1 cellular context compared by ENCODE assay signal in genomic region chr21:35321322-35322200, GRCh38.
TF ChIP-seq lines count a peak whose summit lies in the region.

No MANE protein-coding gene starts in this region.

TF ChIP-seq in WTC11, 78 proteins besides CTCF, POLR2A, EP300 and RAD21 (continued from another document):
- no peak for TF ChIP-seq ZNF512 (CRISPR knock-in tag; IDR thresholded peaks at IDR 0.05; ENCODE audit: borderline replicate concordance)
- TF ChIP-seq OVOL2 (CRISPR knock-in tag; IDR thresholded peaks at IDR 0.05; ENCODE audit: borderline replicate concordance) = no peak
- TF ChIP-seq ZNF232 (CRISPR knock-in tag; IDR thresholded peaks at IDR 0.05) = no peak
- no peak for TF ChIP-seq CREM (CRISPR knock-in tag; IDR thresholded peaks at IDR 0.05)
- no peak for TF ChIP-seq NFYB (CRISPR knock-in tag; conservative IDR thresholded peaks at IDR 0.05; ENCODE audit: low read depth)
- no peak for TF ChIP-seq SOX15 (CRISPR knock-in tag; IDR thresholded peaks at IDR 0.05)
- no peak for TF ChIP-seq HMGA2 (CRISPR knock-in tag; IDR thresholded peaks at IDR 0.05)
- TF ChIP-seq TCF7 (CRISPR knock-in tag; IDR thresholded peaks at IDR 0.05; ENCODE audit: low read depth) = no peak
- TF ChIP-seq JAZF1 (CRISPR knock-in tag; IDR thresholded peaks at IDR 0.05) = no peak
- TF ChIP-seq ZNF423 (CRISPR knock-in tag; IDR thresholded peaks at IDR 0.05) = no peak
- no peak for TF ChIP-seq IRF1 (CRISPR knock-in tag; IDR thresholded peaks at IDR 0.05)
- TF ChIP-seq E2F1 (CRISPR knock-in tag; IDR thresholded peaks at IDR 0.05) = no peak
- TF ChIP-seq KAT7 (CRISPR knock-in tag; IDR thresholded peaks at IDR 0.05; ENCODE audit: borderline replicate concordance) = no peak
- no peak for TF ChIP-seq ZNF281 (CRISPR knock-in tag; IDR thresholded peaks at IDR 0.05)
